ENCODE assay signal across 8 cellular contexts in genomic region chr7:158587425-158588084, GRCh38. TPM values are rescaled to one million over a fixed set of nuclear protein-coding genes. Genes with fewer than 3 reads are reported as not detected.
DNase-seq lines count a peak whose midpoint lies in the region; ATAC-seq and TF ChIP-seq lines count a peak whose summit lies in the region.

TSS of gene PTPRN2 (minus strand) at chr7:158587823.

- peaks cover 0 to 26% (median 8%) of the 10 kb centered on the region in 4 donors for H3K4me1 ChIP-seq in Peyer's patch

- in situ Hi-C loops in G401 (cut with HindIII; ENCODE audit: low sequenced_read_pairs) = no loop called here

- DNase-seq in G401 (ENCODE audit: low spot score) (peak; percentile 78), Peyer's patch (peak in 2 of 3 donors; percentile 61 to 87), foreskin fibroblast (peak; percentile 48 to 83), occipital lobe (lab: John Stamatoyannopoulos, UW) (peak; percentile 55), OCI-M1 (lab: John Stamatoyannopoulos, UW) (no peak)
- peak; percentile 33 for DNase-seq in activated effector memory CD4-positive, alpha-beta T cell treated with Interleukin-2 at 50 U/mL for 16 hours

- peaks cover 0 to 6% (median 0%) of the 10 kb centered on the region in 4 donors for H3K9me3 ChIP-seq in Peyer's patch

- peak; percentile 59 for ATAC-seq in HG03025 (IDR thresholded peaks at IDR 0.05; ENCODE audit: low FRiP score, unreplicated experiment)

- H3K27me3 ChIP-seq in Peyer's patch = no peaks in the 10 kb centered on the region

- no peaks in the 10 kb centered on the region for H3K36me3 ChIP-seq in Peyer's patch

- H3K27ac ChIP-seq in Peyer's patch = peak within 1 kb of the TSS in 2 of 4 donors; percentile 39 to 42
- no peak within 1 kb of the TSS for H3K27ac ChIP-seq in temporal lobe (ENCODE audit: low read depth, low read length)

- H3K4me3 ChIP-seq in Peyer's patch = peak within 1 kb of the TSS; percentile 2 to 58 (median 44)
- peak within 1 kb of the TSS in 1 of 2 donors; percentile 19 for H3K4me3 ChIP-seq in foreskin fibroblast (ENCODE audit: low read depth in 1 of 2, low read length in 2 of 2)

- TF ChIP-seq CTCF in Peyer's patch (IDR thresholded peaks at IDR 0.05) (no peak), foreskin fibroblast (IDR thresholded peaks at IDR 0.05; ENCODE audit: low read depth, low read length) (no peak)

- TF ChIP-seq POLR2A in Peyer's patch (IDR thresholded peaks at IDR 0.05) = no peak

RNA-seq across cellular contexts. Expression of gene PTPRN2, which starts in this region (rescaled TPM):
- not detected in 2 replicates for total RNA-seq in G401 (2014; rRNA removed; shearing (Covaris generic))
- 10 to 100 TPM; 14.9 to 34.3 (median 21.3) TPM for total RNA-seq in Peyer's patch
- 62.2 TPM for total RNA-seq in occipital lobe
- 47.7 TPM for total RNA-seq in temporal lobe

Comparison
In these comparisons a context has a peak if more than half of its experiments do, and no peak if none do; other contexts are left out.
1. RNA of gene PTPRN2 (total RNA-seq): 62.2 TPM in occipital lobe (single experiment), 47.7 TPM in temporal lobe (single experiment) and 14.9 to 34.3 TPM in Peyer's patch; not detected in G401; every median in the first group is over 10 times any median in the second.
2. Peak in DNase-seq in G401; RNA of the gene not detected or under 1 TPM.